8 cellular contexts compared by ENCODE assay signal in genomic region chr11:61814242-61814957, GRCh38. TPM values are rescaled to one million over a fixed set of nuclear protein-coding genes. Genes with fewer than 3 reads are reported as not detected.
DNase-seq lines count a peak whose midpoint lies in the region; ATAC-seq, FAIRE-seq and TF ChIP-seq lines count a peak whose summit lies in the region.

No MANE protein-coding gene starts in this region.

- CTCF ChIA-PET in activated CD4-positive, alpha-beta T cell treated with anti-CD3 and anti-CD28 coated beads for 36 hours (lab: Charles Lee): interaction anchor here (0.7 to 10.1 kb wide), 8 partner anchors 10 to 267 kb away, joined by 3 to 115 read pairs (median 4); partner anchors contain the start of genes FEN1 and TMEM258

- H3K36me3 Mint-ChIP-seq in activated CD4-positive, alpha-beta T cell treated with anti-CD3 and anti-CD28 coated beads for 36 hours (ENCODE audit: low read depth): peaks cover 30% of the 10 kb centered on the region
- peaks cover 14% of the 10 kb centered on the region for H3K36me3 Mint-ChIP-seq in chondrocyte (ENCODE audit: low read depth)

- H3K9me3 ChIP-seq in NT2/D1 (ENCODE audit: insufficient read depth, low read length) (peaks cover 7% of the 10 kb centered on the region; the same call in 1 of the 2 replicates), upper lobe of left lung (no peaks in the 10 kb centered on the region)

- H3K4me3 Mint-ChIP-seq in activated CD4-positive, alpha-beta T cell treated with anti-CD3 and anti-CD28 coated beads for 36 hours: peak overlapping the region; percentile 89
- peak overlapping the region; percentile 96 for H3K4me3 Mint-ChIP-seq in chondrocyte (ENCODE audit: unreplicated experiment)

- peak overlapping the region; percentile 97 to 99 (median 98) for H3K27ac ChIP-seq in upper lobe of left lung

- peak; percentile 9 for ATAC-seq in activated CD4-positive, alpha-beta T cell treated with anti-CD3 and anti-CD28 coated beads for 36 hours
- ATAC-seq in upper lobe of left lung (ENCODE audit: low FRiP score in 2 of 2): no peak

- H3K27me3 ChIP-seq in NT2/D1 (ENCODE audit: insufficient read depth, insufficient read length): no peaks in the 10 kb centered on the region
- no peaks in the 10 kb centered on the region for H3K27me3 ChIP-seq in upper lobe of left lung

- H3K36me3 ChIP-seq in NT2/D1 (ENCODE audit: insufficient read depth, insufficient read length, low read length) (peaks cover 51% of the 10 kb centered on the region), upper lobe of left lung (peaks cover 7 to 36% (median 28%) of the 10 kb centered on the region in 4 donors)

- H3K4me1 Mint-ChIP-seq in activated CD4-positive, alpha-beta T cell treated with anti-CD3 and anti-CD28 coated beads for 36 hours: peaks cover 7% of the 10 kb centered on the region
- H3K4me1 Mint-ChIP-seq in chondrocyte (ENCODE audit: low read depth): peaks cover 18% of the 10 kb centered on the region

- intact Hi-C loops in activated CD4-positive, alpha-beta T cell treated with anti-CD3 and anti-CD28 coated beads for 36 hours (cut with DNase I, micrococcal nuclease): no loop called here

- DNase-seq in activated CD4-positive, alpha-beta T cell treated with anti-CD3 and anti-CD28 coated beads for 36 hours: peak; percentile 50
- no peak for DNase-seq in activated CD4-positive, alpha-beta T cell treated with anti-CD3 and anti-CD28 coated beads for 4 hours
- DNase-seq in NT2/D1 (ENCODE audit: low read depth, low spot score) (no peak), chondrocyte (ENCODE audit: low spot score) (peak; percentile 54), medulla oblongata (ENCODE audit: extremely low spot score) (peak; percentile 73), upper lobe of left lung (peak in 1 of 2 donors; percentile 42), AG08396 (ENCODE audit: low spot score) (no peak), GM12892 (ENCODE audit: insufficient read length) (no peak)

- peak overlapping the region; percentile 79 for H3K9ac ChIP-seq in NT2/D1 (ENCODE audit: insufficient read length, low read depth)

- POLR2A ChIA-PET in activated CD4-positive, alpha-beta T cell treated with anti-CD3 and anti-CD28 coated beads for 36 hours (lab: Charles Lee): interaction anchor here (0.6 to 1.4 kb wide), 6 partner anchors 10 to 957 kb away, joined by 3 to 5 read pairs (median 3); partner anchors contain the start of gene FEN1

- H3K9me3 Mint-ChIP-seq in activated CD4-positive, alpha-beta T cell treated with anti-CD3 and anti-CD28 coated beads for 36 hours (ENCODE audit: low read depth): no peaks in the 10 kb centered on the region
- no peaks in the 10 kb centered on the region for H3K9me3 Mint-ChIP-seq in chondrocyte (ENCODE audit: low read depth)

- WGBS in upper lobe of left lung, 2 donors: 70 to 75% methylated on average over 16 of the region's 16 CpGs

- TF ChIP-seq CTCF in chondrocyte (IDR thresholded peaks at IDR 0.05) (no peak), upper lobe of left lung (IDR thresholded peaks at IDR 0.05) (no peak)

- H3K4me1 ChIP-seq in NT2/D1 (ENCODE audit: insufficient read depth, insufficient read length) (peaks cover 7% of the 10 kb centered on the region), upper lobe of left lung (peaks cover 5 to 27% (median 10%) of the 10 kb centered on the region in 4 donors)

- peak overlapping the region; percentile 96 for H3K4me3 ChIP-seq in NT2/D1 (ENCODE audit: insufficient read length, low read depth)
- H3K4me3 ChIP-seq in upper lobe of left lung: peak overlapping the region in 3 of 4 donors; percentile 72 to 84 (median 73)

- TF ChIP-seq EP300 in upper lobe of left lung (IDR thresholded peaks at IDR 0.05): no peak

- peak in 1 of 4 donors; percentile 15 for TF ChIP-seq POLR2A in upper lobe of left lung (IDR thresholded peaks at IDR 0.05)
- TF ChIP-seq POLR2A in GM12892 (IDR thresholded peaks at IDR 0.05; ENCODE audit: low read depth, low read length): no peak

- no peak for FAIRE-seq in GM12892 (lab: Jason Lieb, UNC)

- H3K27ac Mint-ChIP-seq in activated CD4-positive, alpha-beta T cell treated with anti-CD3 and anti-CD28 coated beads for 36 hours: peak overlapping the region; percentile 61
- H3K27ac Mint-ChIP-seq in chondrocyte (ENCODE audit: unreplicated experiment): peak overlapping the region; percentile 98

- H3K27me3 Mint-ChIP-seq in activated CD4-positive, alpha-beta T cell treated with anti-CD3 and anti-CD28 coated beads for 36 hours: peaks cover 25% of the 10 kb centered on the region
- H3K27me3 Mint-ChIP-seq in chondrocyte (ENCODE audit: low read depth): no peaks in the 10 kb centered on the region

RNA-seq across cellular contexts. Expression of gene FADS1, which starts 2.4 kb away (rescaled TPM):
- 10 to 100 TPM; 18.9 to 23.7 TPM for total RNA-seq in activated CD4-positive, alpha-beta T cell treated with anti-CD3 and anti-CD28 coated beads for 36 hours
- 72.6 to 95.5 TPM (median 74.6 TPM) in 3 replicates for total RNA-seq in chondrocyte
- 10 to 100 TPM; 38.8 to 63.7 (median 53.2) TPM for total RNA-seq in upper lobe of left lung
- 17.8 TPM for polyA plus RNA-seq in GM12892 (2012; ENCODE audit: missing spikeins)

RNA-seq across cellular contexts. Expression of gene FADS2, which starts 13.7 kb away (rescaled TPM):
- 10 to 100 TPM; 51.0 to 58.4 TPM for total RNA-seq in activated CD4-positive, alpha-beta T cell treated with anti-CD3 and anti-CD28 coated beads for 36 hours
- total RNA-seq in chondrocyte (202 to 315 TPM (median 297 TPM) in 3 replicates), upper lobe of left lung (10 to 100 TPM; 13.5 to 92.5 (median 50.7) TPM)
- polyA plus RNA-seq in GM12892 (2012; ENCODE audit: missing spikeins): 82.0 TPM

RNA-seq across cellular contexts. Expression of gene FEN1, which starts 21.7 kb away (rescaled TPM):
- 100 to 1,000 TPM in 1 of 2 experiments, 10 to 100 TPM in 1; 70.0 to 108 TPM for total RNA-seq in activated CD4-positive, alpha-beta T cell treated with anti-CD3 and anti-CD28 coated beads for 36 hours
- total RNA-seq in chondrocyte: 12.6 to 27.1 TPM (median 13.2 TPM) in 3 replicates
- 1 to 10 TPM; 6.0 to 9.1 (median 7.0) TPM for total RNA-seq in upper lobe of left lung
- polyA plus RNA-seq in GM12892 (2012; ENCODE audit: missing spikeins): 76.2 TPM

RNA-seq across cellular contexts. Expression of gene TMEM258, which starts 22.0 kb away (rescaled TPM):
- 100 to 1,000 TPM; 172 to 176 TPM for total RNA-seq in activated CD4-positive, alpha-beta T cell treated with anti-CD3 and anti-CD28 coated beads for 36 hours
- total RNA-seq in chondrocyte (103 to 133 TPM (median 106 TPM) in 3 replicates), upper lobe of left lung (100 to 1,000 TPM in 1 of 6 donors, 10 to 100 TPM in 4, 1 to 10 TPM in 1; 8.4 to 106 (median 34.9) TPM)
- polyA plus RNA-seq in GM12892 (2012; ENCODE audit: missing spikeins): 285 TPM

Comparison
In these comparisons a context has a peak if more than half of its experiments do, and no peak if none do; other contexts are left out.
1. DNase-seq: peak in activated CD4-positive, alpha-beta T cell treated with anti-CD3 and anti-CD28 coated beads for 36 hours (single experiment), chondrocyte (single experiment) and medulla oblongata (single experiment); none in activated CD4-positive, alpha-beta T cell treated with anti-CD3 and anti-CD28 coated beads for 4 hours (0 of 2), NT2/D1 (single experiment), AG08396 (single experiment) and GM12892 (single experiment).